Comparison of ENCODE assay signal across 21 cellular contexts in genomic region chr21:38930065-38930464, GRCh38.
A peak's percentile ranks its signal among the peaks of the same experiment; 100 is the strongest.
DNase-seq lines count a peak whose midpoint lies in the region; ATAC-seq, FAIRE-seq and TF ChIP-seq lines count a peak whose summit lies in the region.
"Had no signal": no experiment of that assay in that cellular context is flagged by ENCODE, and none has a peak within 500 bp of the region (broad histone marks: within the 10 kb centered on the region; RNA-seq: fewer than 3 reads in every experiment).

No MANE protein-coding gene starts in this region.

- no peak overlapping the region for H2AFZ ChIP-seq in trophoblast cell (ENCODE audit: insufficient read depth, low read length, poor library complexity)
- H2AFZ ChIP-seq in MM.1S (ENCODE audit: low read length) = no peak overlapping the region

- no peak overlapping the region for H2BK12ac ChIP-seq in trophoblast cell (ENCODE audit: low read length)

- WGBS in trophoblast cell (ENCODE audit: extremely low coverage, insufficient coverage, insufficient read length) = no CpG with 5 or more reads among the region's 2 CpGs

- H3K4me1 ChIP-seq in BLaER1 treated with 17β-estradiol and CSF1 and Interleukin-3, amounts not matched to agents 10 nM and 100 nM = peaks cover 13 to 80% (median 36%) of the 10 kb centered on the region in 10 experiments
- H3K4me1 ChIP-seq in trophoblast cell (ENCODE audit: control insufficient read depth in 1 of 2, insufficient read depth in 2 of 2, low read length in 2 of 2) = peaks cover 7 to 9% of the 10 kb centered on the region in 2 experiments
- H3K4me1 ChIP-seq in MM.1S (ENCODE audit: low read length) = no peaks in the 10 kb centered on the region

- peak overlapping the region in 4 of 11 experiments; percentile 37 to 62 (median 52); a peak in 8 of 22 replicates for H3K9ac ChIP-seq in BLaER1 treated with 17β-estradiol and CSF1 and Interleukin-3, amounts not matched to agents 10 nM and 100 nM
- no peak overlapping the region for H3K9ac ChIP-seq in trophoblast cell (ENCODE audit: low read length)
- no peak overlapping the region for H3K9ac ChIP-seq in MM.1S (ENCODE audit: low read length)

- no peaks in the 10 kb centered on the region for H3F3A ChIP-seq in MM.1S (ENCODE audit: insufficient read depth, low read length)

- H3K23ac ChIP-seq in trophoblast cell (ENCODE audit: low read length) = no peak overlapping the region

- FAIRE-seq in RCC 7860 (lab: Jason Lieb, UNC) = no peak
- FAIRE-seq: HTR-8/SVneo had no signal

- no peaks in the 10 kb centered on the region for H3K36me3 ChIP-seq in BLaER1 treated with 17β-estradiol and CSF1 and Interleukin-3, amounts not matched to agents 10 nM and 100 nM
- no peaks in the 10 kb centered on the region for H3K36me3 ChIP-seq in KOPT-K1 (ENCODE audit: insufficient read depth, low read length)
- H3K36me3 ChIP-seq in trophoblast cell (ENCODE audit: control insufficient read depth in 1 of 2, insufficient read depth in 2 of 2, low read length in 2 of 2) = no peaks in the 10 kb centered on the region
- H3K36me3 ChIP-seq in MM.1S (replicated peaks; ENCODE audit: insufficient read depth, low read length) = no peaks in the 10 kb centered on the region
- H3K36me3 ChIP-seq: BE2C, tibial artery had no signal

- no peak overlapping the region for H2AK5ac ChIP-seq in trophoblast cell (ENCODE audit: low read length)

- TF ChIP-seq CTCF in fibroblast of villous mesenchyme (IDR thresholded peaks at IDR 0.05; ENCODE audit: insufficient read depth, low read depth, low read length) = no peak
- TF ChIP-seq CTCF in MM.1S (IDR thresholded peaks at IDR 0.05; ENCODE audit: low read length) = no peak

- H4K8ac ChIP-seq in trophoblast cell (ENCODE audit: low read depth, low read length) = no peak overlapping the region

- no peak overlapping the region for H4K12ac ChIP-seq in trophoblast cell (ENCODE audit: low read depth, low read length)

- H3K14ac ChIP-seq in trophoblast cell (ENCODE audit: low read length) = no peak overlapping the region

- H3K79me1 ChIP-seq in trophoblast cell (ENCODE audit: low read length) = peaks cover 2% of the 10 kb centered on the region

- H3K27ac ChIP-seq in BLaER1 treated with 17β-estradiol and CSF1 and Interleukin-3, amounts not matched to agents 10 nM and 100 nM = peak overlapping the region; percentile 9 to 82 (median 66); a peak in 19 of 22 replicates
- H3K27ac ChIP-seq in KOPT-K1 (ENCODE audit: low read depth, low read length, poor library complexity, severe bottlenecking) (peak overlapping the region; percentile 80), trophoblast cell (ENCODE audit: low read depth, low read length) (peak overlapping the region; percentile 68), MM.1S (ENCODE audit: low read length) (no peak overlapping the region)
- H3K27ac ChIP-seq: epithelial cell of prostate, tibial artery had no signal

- ATAC-seq in HG03520 (IDR thresholded peaks at IDR 0.05; ENCODE audit: unreplicated experiment) (no peak), GM21825 (IDR thresholded peaks at IDR 0.05; ENCODE audit: unreplicated experiment) (no peak)
- ATAC-seq: activated CD4-positive, CD25-positive, alpha-beta regulatory T cell treated with anti-CD3 and anti-CD28 coated beads, Interleukin-2, amount 50 U/mL, for 24 hours; body of pancreas; stimulated activated naive CD8-positive, alpha-beta T cell treated with anti-CD3 and anti-CD28 coated beads, Interleukin-15, amount 100 ng/mL, for 72 hours had no signal

- no peak overlapping the region for H3K4me3 ChIP-seq in BLaER1 treated with 17β-estradiol and CSF1 and Interleukin-3, amounts not matched to agents 10 nM and 100 nM
- H3K4me3 ChIP-seq in fibroblast of villous mesenchyme (ENCODE audit: low read depth, low read length) (no peak overlapping the region), trophoblast cell (ENCODE audit: low read depth, low read length) (no peak overlapping the region), MM.1S (ENCODE audit: low read length) (no peak overlapping the region)
- H3K4me3 ChIP-seq: body of pancreas, tibial artery had no signal

- no peak overlapping the region for H3K18ac ChIP-seq in trophoblast cell (ENCODE audit: low read length)

- no peaks in the 10 kb centered on the region for H3K9me2 ChIP-seq in MM.1S (replicated peaks; ENCODE audit: insufficient read depth, low read length)

- H3K4me2 ChIP-seq in BLaER1 treated with 17β-estradiol and CSF1 and Interleukin-3, amounts not matched to agents 10 nM and 100 nM = peak overlapping the region in 7 of 11 experiments; percentile 36 to 85 (median 72); a peak in 11 of 22 replicates
- H3K4me2 ChIP-seq in trophoblast cell (ENCODE audit: low read length) = no peak overlapping the region
- no peak overlapping the region for H3K4me2 ChIP-seq in MM.1S (ENCODE audit: low read depth, low read length)

- no peaks in the 10 kb centered on the region for H4K20me1 ChIP-seq in BLaER1 treated with 17β-estradiol and CSF1 and Interleukin-3, amounts not matched to agents 10 nM and 100 nM
- no peaks in the 10 kb centered on the region for H4K20me1 ChIP-seq in MM.1S (ENCODE audit: insufficient read depth, low read length)

- no peak overlapping the region for H2BK120ac ChIP-seq in trophoblast cell (ENCODE audit: insufficient read depth, low read length, poor library complexity)

- no peak overlapping the region for H2BK5ac ChIP-seq in trophoblast cell (ENCODE audit: low read depth, low read length, poor library complexity)

- H4K91ac ChIP-seq in trophoblast cell (ENCODE audit: low read depth, low read length) = no peak overlapping the region

- H3K27me3 ChIP-seq in BLaER1 treated with 17β-estradiol and CSF1 and Interleukin-3, amounts not matched to agents 10 nM and 100 nM = peaks cover 0 to 6% (median 0%) of the 10 kb centered on the region in 11 experiments; a peak in 1 of 22 replicates
- H3K27me3 ChIP-seq in trophoblast cell (ENCODE audit: insufficient read depth, low read length) = no peaks in the 10 kb centered on the region
- H3K27me3 ChIP-seq in MM.1S (replicated peaks; ENCODE audit: insufficient read depth, low read length) = no peaks in the 10 kb centered on the region
- H3K27me3 ChIP-seq: BE2C, body of pancreas, tibial artery had no signal

- H3K79me2 ChIP-seq in trophoblast cell (ENCODE audit: control insufficient read depth, insufficient read depth, low read length, poor library complexity) (no peaks in the 10 kb centered on the region), MM.1S (ENCODE audit: low read length) (no peaks in the 10 kb centered on the region)

- peaks cover 6 to 23% (median 15%) of the 10 kb centered on the region in 11 experiments; a peak in 18 of 22 replicates for H3K9me3 ChIP-seq in BLaER1 treated with 17β-estradiol and CSF1 and Interleukin-3, amounts not matched to agents 10 nM and 100 nM (replicated peaks in 1 of 11)
- peaks cover 12% of the 10 kb centered on the region for H3K9me3 ChIP-seq in KOPT-K1 (ENCODE audit: insufficient read depth, low read length, poor library complexity, severe bottlenecking)
- peaks cover 3% of the 10 kb centered on the region for H3K9me3 ChIP-seq in trophoblast cell (ENCODE audit: insufficient read depth, low read depth, low read length)
- H3K9me3 ChIP-seq in MM.1S (replicated peaks; ENCODE audit: insufficient read depth, low read length) = no peaks in the 10 kb centered on the region
- H3K9me3 ChIP-seq: BE2C, body of pancreas, tibial artery had no signal

- peak; percentile 56 for DNase-seq in fibroblast of villous mesenchyme (ENCODE audit: low read depth)
- DNase-seq in trophoblast cell = no peak
- DNase-seq in RCC 7860 (ENCODE audit: low spot score) = no peak
- DNase-seq in MM.1S = no peak
- DNase-seq: activated CD4-positive, alpha-beta memory T cell treated with anti-CD3 and anti-CD28 coated beads for 36 hours; activated effector memory CD4-positive, alpha-beta T cell treated with Interleukin-2 at 50 U/mL for 16 hours; activated naive CD8-positive, alpha-beta T cell treated with anti-CD3 and anti-CD28 coated beads, Interleukin-2, amount 10 ng/mL, durations not matched to agents 7 days and 5 days; BE2C; left cardiac atrium; NCI-H187; NCI-H526 treated with DMSO at 0.1 percent for 48 hours; stimulated activated naive CD8-positive, alpha-beta T cell treated with anti-CD3 and anti-CD28 coated beads, Interleukin-15, amount 100 ng/mL, for 72 hours had no signal

- H3K4ac ChIP-seq in trophoblast cell (ENCODE audit: low read depth, low read length) = no peak overlapping the region

Comparison
In these comparisons a context has a peak if more than half of its experiments do, and no peak if none do; other contexts are left out.
1. H3K4me2 ChIP-seq: peak in BLaER1 treated with 17β-estradiol and CSF1 and Interleukin-3, amounts not matched to agents 10 nM and 100 nM (7 of 11); none in trophoblast cell (single experiment) and MM.1S (single experiment).